32 cellular contexts compared by ENCODE assay signal in the genomic region with DNA sequence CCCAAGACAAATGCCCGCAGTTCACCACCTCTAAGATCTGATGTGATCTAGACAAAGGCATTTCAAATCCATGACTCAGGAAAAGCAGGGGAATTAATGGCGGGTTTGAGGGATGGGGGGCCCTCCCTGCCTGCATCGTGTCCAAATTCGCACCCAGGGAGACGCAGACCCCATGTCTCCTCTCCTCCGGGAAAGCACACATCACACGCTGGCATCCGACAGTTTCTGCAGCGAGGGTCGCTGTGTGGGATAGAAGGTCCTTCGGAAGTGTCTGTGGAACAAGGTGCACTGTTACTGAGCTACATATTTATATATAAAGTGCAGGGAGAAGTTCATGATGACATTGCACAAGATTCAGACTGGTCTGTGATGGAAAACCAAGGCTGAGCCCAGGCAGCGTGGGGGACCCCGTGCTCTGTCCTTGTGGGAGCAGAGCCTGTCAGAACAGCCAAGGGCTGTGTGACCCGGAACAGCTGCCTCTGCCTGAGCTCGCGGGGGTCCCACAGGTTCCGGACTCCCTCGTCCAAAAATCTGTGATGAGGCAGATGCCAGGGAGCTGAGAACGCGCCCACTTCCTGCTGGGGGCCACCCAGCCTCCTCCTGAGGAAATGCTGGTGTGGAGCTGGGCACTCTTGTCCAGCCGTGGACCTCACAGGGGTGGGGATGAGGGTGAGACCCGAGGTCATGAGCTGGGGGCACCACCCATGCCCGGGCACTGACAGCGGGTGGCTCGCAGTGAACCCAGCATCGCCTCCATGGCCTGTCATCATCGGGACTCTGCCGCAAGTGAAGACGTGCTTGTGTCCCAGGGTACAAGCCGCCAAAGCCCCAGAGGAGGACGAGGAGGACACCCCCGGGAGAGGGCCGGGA.
A peak's percentile ranks its signal among the peaks of the same experiment; 100 is the strongest.
DNase-seq lines count a peak whose midpoint lies in the region; ATAC-seq, FAIRE-seq and TF ChIP-seq lines count a peak whose summit lies in the region.
"Had no signal": no experiment of that assay in that cellular context is flagged by ENCODE, and none has a peak within 500 bp of the region (broad histone marks: within the 10 kb centered on the region; RNA-seq: fewer than 3 reads in every experiment).

No MANE protein-coding gene starts in this region.

- WGBS in H1 (ENCODE audit: extremely low coverage in 1 of 2, insufficient coverage in 1 of 2, insufficient read length in 1 of 2, insufficient replicate concordance in 2 of 2, low coverage in 1 of 2, low lambda C conversion rate in 2 of 2, missing lambda C conversion rate in 1 of 2), 2 experiments: 93% methylated on average over 25 of the region's 33 CpGs; no CpG with 5 or more reads in 1 of the 2 experiments
- 75 to 83% (median 78%) methylated on average over 29 to 33 of the region's 33 CpGs for WGBS in spleen, 5 donors

- FAIRE-seq in H1 (lab: Jason Lieb, UNC): no peak
- FAIRE-seq: astrocyte, GM18507, H54, HTR-8/SVneo, islet of Langerhans had no signal

- H3K27ac ChIP-seq in H1 (ENCODE audit: low read depth, low read length) (no peak overlapping the region), lower lobe of right lung (no peak overlapping the region), spleen (no peak overlapping the region), vagina (no peak overlapping the region)
- H3K27ac ChIP-seq: 22Rv1, cardiac muscle cell, upper lobe of left lung had no signal

- no peak overlapping the region for H2AK5ac ChIP-seq in H1 (ENCODE audit: low read depth, low read length)

- no peak overlapping the region for H2AFZ ChIP-seq in H1 (ENCODE audit: low read length)

- H3K27me3 ChIP-seq in H1 (replicated peaks in 1 of 4; ENCODE audit: control insufficient read depth in 3 of 4, extremely low read depth in 1 of 4, insufficient read depth in 3 of 4, low read length in 3 of 4) (no peaks in the 10 kb centered on the region), lower lobe of right lung (ENCODE audit: low read depth) (peaks cover 24% of the 10 kb centered on the region), spleen (replicated peaks in 1 of 7) (peaks cover 0 to 39% (median 0%) of the 10 kb centered on the region in 7 donors), vagina (no peaks in the 10 kb centered on the region)
- H3K27me3 ChIP-seq: cardiac muscle cell, upper lobe of left lung had no signal

- ATAC-seq in lower lobe of right lung (peak in 1 of 2 donors; percentile 13), GM18498 (IDR thresholded peaks at IDR 0.05; ENCODE audit: unreplicated experiment) (no peak)
- ATAC-seq: T-cell had no signal

- H3K18ac ChIP-seq in H1 (ENCODE audit: extremely low read depth, low read length): no peak overlapping the region

- H4K5ac ChIP-seq in H1 (ENCODE audit: insufficient read length, low read depth, low read length): no peak overlapping the region

- H3K9me3 ChIP-seq in H1 (ENCODE audit: insufficient read depth in 2 of 2, low read depth in 1 of 2, low read length in 1 of 2): no peaks in the 10 kb centered on the region
- H3K9me3 ChIP-seq in lower lobe of right lung: no peaks in the 10 kb centered on the region
- H3K9me3 ChIP-seq in spleen: peaks cover 0 to 11% (median 0%) of the 10 kb centered on the region in 8 donors
- no peaks in the 10 kb centered on the region for H3K9me3 ChIP-seq in vagina

- H3K4me3 ChIP-seq in H1 (ENCODE audit: extremely low read depth in 1 of 4, insufficient read depth in 2 of 4, low read depth in 3 of 4, low read length in 4 of 4): no peak overlapping the region
- no peak overlapping the region for H3K4me3 ChIP-seq in lower lobe of right lung
- H3K4me3 ChIP-seq in spleen: no peak overlapping the region
- H3K4me3 ChIP-seq in vagina: no peak overlapping the region
- H3K4me3 ChIP-seq: cardiac muscle cell, upper lobe of left lung had no signal

- H3K79me1 ChIP-seq in H1 (ENCODE audit: low read depth, low read length): no peaks in the 10 kb centered on the region

- no peak overlapping the region for H2BK5ac ChIP-seq in H1 (ENCODE audit: low read depth, low read length)

- H3K23ac ChIP-seq in H1 (ENCODE audit: insufficient read length): no peak overlapping the region

- no peaks in the 10 kb centered on the region for H3K36me3 ChIP-seq in H1 (ENCODE audit: control insufficient read depth in 2 of 4, insufficient read depth in 4 of 4, low read length in 3 of 4)
- no peaks in the 10 kb centered on the region for H3K36me3 ChIP-seq in lower lobe of right lung
- no peaks in the 10 kb centered on the region for H3K36me3 ChIP-seq in spleen
- no peaks in the 10 kb centered on the region for H3K36me3 ChIP-seq in vagina
- H3K36me3 ChIP-seq: cardiac muscle cell, upper lobe of left lung had no signal

- CTCF ChIA-PET in H1 (lab: Charles Lee; ENCODE audit: partially characterized antibody): interaction anchor here (1.1 kb wide), 1 partner anchor 16 kb away, joined by 3 read pairs; no protein-coding TSS in a partner anchor

- TF ChIP-seq CTCF in H1 (IDR thresholded peaks at IDR 0.05; ENCODE audit: control extremely low read depth in 1 of 3, insufficient read depth in 1 of 3, low read depth in 1 of 3, low read length in 3 of 3): no peak
- TF ChIP-seq CTCF in lower lobe of right lung (IDR thresholded peaks at IDR 0.05): no peak
- no peak for TF ChIP-seq CTCF in spleen (IDR thresholded peaks at IDR 0.05 in 8 of 11, conservative IDR thresholded peaks at IDR 0.05 in 3 of 11)
- no peak for TF ChIP-seq CTCF in vagina (IDR thresholded peaks at IDR 0.05)

- H2BK12ac ChIP-seq in H1 (ENCODE audit: low read depth, low read length): no peak overlapping the region

- no peak overlapping the region for H2BK15ac ChIP-seq in H1 (ENCODE audit: low read length)

- no peak overlapping the region for H3K9ac ChIP-seq in H1 (replicated peaks in 1 of 4; ENCODE audit: extremely low read depth in 1 of 4, low read depth in 3 of 4, low read length in 3 of 4)

- TF ChIP-seq EP300 in H1 (IDR thresholded peaks at IDR 0.05; ENCODE audit: borderline replicate concordance in 1 of 2, low read depth in 2 of 2, low read length in 2 of 2): no peak

- H3K4ac ChIP-seq in H1 (replicated peaks; ENCODE audit: insufficient read length, low read depth, low read length): no peak overlapping the region

- no peaks in the 10 kb centered on the region for H4K20me1 ChIP-seq in H1 (replicated peaks in 1 of 2; ENCODE audit: control insufficient read depth in 1 of 2, insufficient read depth in 2 of 2, low read length in 2 of 2)

- TF ChIP-seq POLR2A in H1 (IDR thresholded peaks at IDR 0.05; ENCODE audit: control extremely low read depth in 1 of 2, low read depth in 2 of 2, low read length in 2 of 2): no peak
- TF ChIP-seq POLR2A in spleen (IDR thresholded peaks at IDR 0.05): no peak
- TF ChIP-seq POLR2A in vagina (IDR thresholded peaks at IDR 0.05): no peak

- no peak overlapping the region for H2BK20ac ChIP-seq in H1 (ENCODE audit: low read length)

- no peak overlapping the region for H4K91ac ChIP-seq in H1 (replicated peaks; ENCODE audit: insufficient read length, low read length)

- H3K4me2 ChIP-seq in H1 (ENCODE audit: insufficient read depth in 1 of 2, low read depth in 2 of 2, low read length in 2 of 2): no peak overlapping the region

- H4K8ac ChIP-seq in H1 (ENCODE audit: extremely low read depth, insufficient read depth, low read length): peak overlapping the region; percentile 77; the same call in 1 of the 2 replicates

- no peak overlapping the region for H2BK120ac ChIP-seq in H1 (replicated peaks; ENCODE audit: low read depth, low read length)

- H3K79me2 ChIP-seq in H1 (ENCODE audit: control insufficient read depth in 1 of 2, insufficient read depth in 2 of 2, low read length in 2 of 2): no peaks in the 10 kb centered on the region

- POLR2A ChIA-PET in H1 (lab: Charles Lee; ENCODE audit: partially characterized antibody): no interaction called here

- DNase-seq in activated effector memory CD4-positive, alpha-beta T cell treated with anti-CD3 and anti-CD28 coated beads, Interleukin-2, amount 50 U/mL, for 16 hours: peak; percentile 53
- DNase-seq in activated effector memory CD4-positive, alpha-beta T cell treated with Interleukin-2 at 50 U/mL for 16 hours: no peak
- DNase-seq in H1 (ENCODE audit: low read depth in 1 of 2, low spot score in 2 of 2) (no peak), lower lobe of right lung (peak; percentile 31), spleen (peak; percentile 46), vagina (ENCODE audit: extremely low spot score in 2 of 2) (no peak)
- no peak for DNase-seq in stimulated activated naive CD4-positive, alpha-beta T cell treated with Interleukin-2 at 50 U/mL for 16 hours (lab: John Stamatoyannopoulos, UW)
- DNase-seq: activated B cell treated with CpG ODN at 0.5 μM for 24 hours; activated CD4-positive, alpha-beta T cell treated with anti-CD3 and anti-CD28 coated beads, Interleukin-2, amount 50 U/mL, for 1 hour; activated gamma-delta T cell; activated T-cell treated with anti-CD3 and anti-CD28 coated beads, Interleukin-2, amount 50 U/mL, for 1 hour; CD4-positive, alpha-beta T cell; dermis blood vessel endothelial cell; DND-41; endodermal cell; GF-D8; KBM-7; NCI-H1092; NCI-H187; NCI-H2171; stimulated activated CD4-positive, alpha-beta T cell treated with anti-CD3 and anti-CD28 coated beads, Interleukin-4, amount 100 ng/mL, for 24 hours; substantia nigra; T-cell had no signal

- no peak for TF ChIP-seq RAD21 in H1 (IDR thresholded peaks at IDR 0.05 in 1 of 2, conservative IDR thresholded peaks at IDR 0.05 in 1 of 2; ENCODE audit: low read depth in 2 of 2, low read length in 2 of 2)

- H3K14ac ChIP-seq in H1 (ENCODE audit: insufficient read length): no peak overlapping the region

- H3K56ac ChIP-seq in H1 (replicated peaks; ENCODE audit: insufficient read length, low read depth, low read length): no peak overlapping the region

- intact Hi-C loops in lower lobe of right lung (cut with DNase I) (no loop called here), spleen (cut with DNase I; ENCODE audit: low total_unique reads) (no loop called here), vagina (cut with DNase I) (no loop called here)

- no peaks in the 10 kb centered on the region for H3K23me2 ChIP-seq in H1 (ENCODE audit: low read depth, low read length)

- H3K4me1 ChIP-seq in H1 (replicated peaks in 1 of 4; ENCODE audit: control insufficient read depth in 3 of 4, insufficient read depth in 4 of 4, low read length in 3 of 4): no peaks in the 10 kb centered on the region; a peak in 1 of 7 replicates
- no peaks in the 10 kb centered on the region for H3K4me1 ChIP-seq in lower lobe of right lung
- no peaks in the 10 kb centered on the region for H3K4me1 ChIP-seq in spleen
- no peaks in the 10 kb centered on the region for H3K4me1 ChIP-seq in vagina
- H3K4me1 ChIP-seq: upper lobe of left lung had no signal

TF ChIP-seq in H1, 55 proteins besides CTCF, POLR2A, EP300 and RAD21 (continues in another document):
- TF ChIP-seq SP4 (IDR thresholded peaks at IDR 0.05; ENCODE audit: low read length) (no peak), SP2 (IDR thresholded peaks at IDR 0.05; ENCODE audit: low read length) (no peak), SIRT6 (IDR thresholded peaks at IDR 0.05; ENCODE audit: low read length) (no peak), CBX8 (IDR thresholded peaks at IDR 0.05; ENCODE audit: borderline replicate concordance, low read depth, low read length) (no peak), RFX5 (IDR thresholded peaks at IDR 0.05; ENCODE audit: borderline replicate concordance, low read depth, low read length) (no peak), BRCA1 (IDR thresholded peaks at IDR 0.05; ENCODE audit: low read depth, low read length) (no peak), HDAC6 (IDR thresholded peaks at IDR 0.05; ENCODE audit: low read depth, low read length) (no peak), TAF1 (IDR thresholded peaks at IDR 0.05; ENCODE audit: low read depth, low read length) (no peak)

Comparison
In these comparisons a context has a peak if more than half of its experiments do, and no peak if none do; other contexts are left out.
1. DNase-seq: peak in activated effector memory CD4-positive, alpha-beta T cell treated with anti-CD3 and anti-CD28 coated beads, Interleukin-2, amount 50 U/mL, for 16 hours (single experiment), lower lobe of right lung (single experiment) and spleen (single experiment); none in activated effector memory CD4-positive, alpha-beta T cell treated with Interleukin-2 at 50 U/mL for 16 hours (single experiment), H1 (0 of 2), vagina (0 of 2) and stimulated activated naive CD4-positive, alpha-beta T cell treated with Interleukin-2 at 50 U/mL for 16 hours (single experiment).